24 cellular contexts compared by ENCODE assay signal in genomic region chr20:39181490-39181889, GRCh38.
"Had no signal": no experiment of that assay in that cellular context is flagged by ENCODE, and none has a peak within 500 bp of the region (broad histone marks: within the 10 kb centered on the region; RNA-seq: fewer than 3 reads in every experiment).

No MANE protein-coding gene starts in this region.

- H3K27me3 ChIP-seq: colonic mucosa, foreskin keratinocyte, gastroesophageal sphincter, hepatocyte, left lung had no signal

- H2AFZ ChIP-seq: hepatocyte had no signal

- H3K9me3 ChIP-seq: colonic mucosa had no signal

- H3K4me3 ChIP-seq: colonic mucosa, gastroesophageal sphincter, heart left ventricle, hepatocyte, left lung, lower lobe of right lung, mucosa of descending colon had no signal

- DNase-seq: colonic mucosa; cortex of kidney; effector CD8-positive, alpha-beta T cell; effector memory CD8-positive, alpha-beta T cell; endodermal cell; erythroblast; foreskin keratinocyte; heart left ventricle; hypothalamus; immature natural killer cell; left lung; left ventricle myocardium superior; lower lobe of right lung; mesenchymal stem cell; mucosa of descending colon; naive B cell; naive thymus-derived CD8-positive, alpha-beta T cell had no signal

- ATAC-seq: effector memory CD8-positive, alpha-beta T cell; esophagus mucosa; foreskin keratinocyte; gastroesophageal sphincter; heart left ventricle; left lung; left ventricle myocardium superior; lower lobe of right lung; mucosa of descending colon; naive thymus-derived CD8-positive, alpha-beta T cell had no signal

- H3K79me2 ChIP-seq: hepatocyte had no signal

- H3K36me3 ChIP-seq: colonic mucosa, gastroesophageal sphincter, heart left ventricle, left lung, lower lobe of right lung had no signal

- H3K4me1 ChIP-seq: colonic mucosa, foreskin keratinocyte, gastroesophageal sphincter, heart left ventricle, left lung, lower lobe of right lung had no signal

- H3K4me2 ChIP-seq: hepatocyte had no signal

- FAIRE-seq: endometrium, frontal cortex, keratinocyte had no signal

- H3K27ac ChIP-seq: colonic mucosa, epithelial cell of prostate, foreskin keratinocyte, gastroesophageal sphincter, heart left ventricle, hepatocyte, left lung, lower lobe of right lung had no signal
